8 cellular contexts compared by ENCODE assay signal in genomic region chr2:19868705-19869550, GRCh38. TPM values are rescaled to one million over a fixed set of nuclear protein-coding genes. Genes with fewer than 3 reads are reported as not detected.
DNase-seq lines count a peak whose midpoint lies in the region; ATAC-seq, FAIRE-seq and TF ChIP-seq lines count a peak whose summit lies in the region.

No MANE protein-coding gene starts in this region.

- peak overlapping the region; percentile 71 for H3K4me3 Mint-ChIP-seq in Calu3 (ENCODE audit: low read depth, unreplicated experiment)

- CTCF ChIA-PET in Calu3 (lab: Charles Lee) = no interaction called here

- no TSS peak for BruUV-seq in Calu3 (replicated peaks; lab: Mats Ljungman, UMichigan)

- H3K9me3 ChIP-seq in psoas muscle (no peaks in the 10 kb centered on the region), vagina (no peaks in the 10 kb centered on the region)

- no peaks in the 10 kb centered on the region for H3K36me3 ChIP-seq in psoas muscle (ENCODE audit: insufficient read depth in 1 of 2, low read depth in 1 of 2)
- no peaks in the 10 kb centered on the region for H3K36me3 ChIP-seq in vagina

- H3K9me3 Mint-ChIP-seq in Calu3 (ENCODE audit: low read depth, unreplicated experiment) = no peaks in the 10 kb centered on the region

- peaks cover 7% of the 10 kb centered on the region for H3K36me3 Mint-ChIP-seq in Calu3 (ENCODE audit: insufficient read depth, unreplicated experiment)

- H3K4me3 ChIP-seq in psoas muscle = peak overlapping the region; percentile 58
- peak overlapping the region; percentile 42 to 50 for H3K4me3 ChIP-seq in vagina

- no peak for TF ChIP-seq POLR2A in vagina (IDR thresholded peaks at IDR 0.05)

- 16 to 21% (median 19%) methylated on average over 48 to 51 of the region's 51 CpGs for WGBS in psoas muscle, 3 donors

- no peak for FAIRE-seq in urothelium cell line (lab: Jason Lieb, UNC)

- no peaks in the 10 kb centered on the region for H3K27me3 ChIP-seq in psoas muscle (ENCODE audit: insufficient read depth in 3 of 3, low read length in 2 of 3)
- no peaks in the 10 kb centered on the region for H3K27me3 ChIP-seq in vagina

- ATAC-seq in GM21423 (IDR thresholded peaks at IDR 0.05; ENCODE audit: unreplicated experiment) (peak; percentile 68), psoas muscle (peak; percentile 27 to 74 (median 50))

- peak; percentile 28 for DNase-seq in Calu3
- DNase-seq in NAMALWA (ENCODE audit: low spot score) = peak; percentile 22
- peak; percentile 70 to 74 for DNase-seq in activated T-cell treated with anti-CD3 and anti-CD28 coated beads, Interleukin-2, amount 50 U/mL, for 48 hours
- peak; percentile 71 for DNase-seq in germinal center (ENCODE audit: low spot score)
- peak; percentile 45 to 66 for DNase-seq in psoas muscle
- DNase-seq in vagina (ENCODE audit: extremely low spot score in 2 of 2) = no peak
- DNase-seq in urothelium cell line (ENCODE audit: low spot score) = no peak

- intact Hi-C loops in Calu3 (cut with micrococcal nuclease; ENCODE audit: unreplicated experiment) = loop anchor here (10.0 kb wide), 1 partner anchor 1344 kb away; no protein-coding TSS in a partner anchor
- intact Hi-C loops in psoas muscle (cut with DNase I) = loop anchor here in 1 of 2 donors (10.0 kb wide), 1 partner anchor 1484 kb away; no protein-coding TSS in a partner anchor
- intact Hi-C loops in vagina (cut with DNase I) = loop anchor here (10.0 kb wide), 2 partner anchors 974 to 1124 kb away; no protein-coding TSS in a partner anchor

- H3K4me1 ChIP-seq in psoas muscle (no peaks in the 10 kb centered on the region), vagina (peaks cover 17% of the 10 kb centered on the region)

- peak overlapping the region; percentile 29 for H3K27ac Mint-ChIP-seq in Calu3 (ENCODE audit: unreplicated experiment)

- peaks cover 20% of the 10 kb centered on the region for H3K27me3 Mint-ChIP-seq in Calu3 (ENCODE audit: unreplicated experiment)

- H3K4me1 Mint-ChIP-seq in Calu3 (ENCODE audit: low read depth, unreplicated experiment) = no peaks in the 10 kb centered on the region

- TF ChIP-seq CTCF in Calu3 (IDR thresholded peaks at IDR 0.05; ENCODE audit: unreplicated experiment) (no peak), psoas muscle (IDR thresholded peaks at IDR 0.05) (no peak), vagina (IDR thresholded peaks at IDR 0.05) (no peak)

- H3K27ac ChIP-seq in psoas muscle (no peak overlapping the region), vagina (no peak overlapping the region)

RNA-seq across cellular contexts. Expression of gene TTC32, which starts 32.9 kb away (rescaled TPM):
- total RNA-seq in Calu3 (2022) = 13.6 and 14.4 TPM in 2 replicates
- total RNA-seq in psoas muscle = 10 to 100 TPM in 1 of 4 donors, 1 to 10 TPM in 3; 3.7 to 10.3 (median 6.5) TPM
- polyA plus RNA-seq in psoas muscle = 10 to 100 TPM in 1 of 3 donors, 1 to 10 TPM in 2; 4.4 to 22.1 (median 9.6) TPM
- 15.2 TPM for total RNA-seq in vagina

Comparison
In these comparisons a context has a peak if more than half of its experiments do, and no peak if none do; other contexts are left out.
1. DNase-seq: peak in Calu3 (single experiment), NAMALWA (single experiment), activated T-cell treated with anti-CD3 and anti-CD28 coated beads, Interleukin-2, amount 50 U/mL, for 48 hours (2 of 2), germinal center (single experiment) and psoas muscle (2 of 2); none in vagina (0 of 2) and urothelium cell line (single experiment).